ENCODE assay signal across 9 cellular contexts in genomic region chr6:25193147-25193864, GRCh38.
A peak's percentile ranks its signal among the peaks of the same experiment; 100 is the strongest.
DNase-seq lines count a peak whose midpoint lies in the region; ATAC-seq and TF ChIP-seq lines count a peak whose summit lies in the region.
"Had no signal": no experiment of that assay in that cellular context is flagged by ENCODE, and none has a peak within 500 bp of the region (broad histone marks: within the 10 kb centered on the region; RNA-seq: fewer than 3 reads in every experiment).

No MANE protein-coding gene starts in this region.

- peak overlapping the region; percentile 72 for H3K27ac ChIP-seq in subcutaneous abdominal adipose tissue (ENCODE audit: low read depth, low read length)

- TF ChIP-seq CTCF in HFF-Myc (IDR thresholded peaks at IDR 0.05; ENCODE audit: low read depth, low read length, missing control alignments), result no peak
- TF ChIP-seq CTCF in astrocyte of the spinal cord (IDR thresholded peaks at IDR 0.05; ENCODE audit: low read depth, low read length), result no peak

- no peak overlapping the region for H3K9ac ChIP-seq in subcutaneous abdominal adipose tissue (ENCODE audit: low read length in 5 of 5)

- H3K4me3 ChIP-seq in HFF-Myc (replicated peaks; ENCODE audit: low read depth, low read length) (peak overlapping the region; percentile 15; the same call in 1 of the 2 replicates), astrocyte of the spinal cord (ENCODE audit: low read depth, low read length) (no peak overlapping the region), subcutaneous abdominal adipose tissue (ENCODE audit: low read depth in 1 of 5, low read length in 5 of 5) (peak overlapping the region in 2 of 5 donors; percentile 14 to 28)

- peak; percentile 92 for DNase-seq in HFF-Myc (ENCODE audit: extremely low read depth, low read depth)
- peak; percentile 98 for DNase-seq in astrocyte of the spinal cord (ENCODE audit: low read depth, low spot score)
- peak; percentile 35 for DNase-seq in iPS-NIHi11 (ENCODE audit: low spot score)
- DNase-seq in cerebellar cortex (ENCODE audit: low spot score), result no peak
- DNase-seq: T-helper 9 cell had no signal

- no peaks in the 10 kb centered on the region for H3K36me3 ChIP-seq in subcutaneous abdominal adipose tissue (ENCODE audit: control insufficient read depth in 5 of 5, insufficient read depth in 5 of 5, low read length in 5 of 5)

- H3K9me3 ChIP-seq in subcutaneous abdominal adipose tissue (ENCODE audit: control insufficient read depth in 5 of 5, low read length in 5 of 5), result no peaks in the 10 kb centered on the region

- in situ Hi-C loops in astrocyte of the spinal cord (cut with HindIII; ENCODE audit: low sequenced_read_pairs), result no loop called here

- peaks cover 3 to 14% (median 10%) of the 10 kb centered on the region in 5 donors for H3K4me1 ChIP-seq in subcutaneous abdominal adipose tissue (ENCODE audit: control insufficient read depth in 5 of 5, insufficient read depth in 5 of 5, low read length in 5 of 5)

- no peaks in the 10 kb centered on the region for H3K27me3 ChIP-seq in subcutaneous abdominal adipose tissue (ENCODE audit: control insufficient read depth in 5 of 5, insufficient read depth in 4 of 5, low read length in 5 of 5)

- ATAC-seq in HG03571 (IDR thresholded peaks at IDR 0.05; ENCODE audit: unreplicated experiment) (no peak), HG02970 (IDR thresholded peaks at IDR 0.05; ENCODE audit: low FRiP score, unreplicated experiment) (no peak), GM21825 (IDR thresholded peaks at IDR 0.05; ENCODE audit: unreplicated experiment) (no peak)
